In the genomic region with DNA sequence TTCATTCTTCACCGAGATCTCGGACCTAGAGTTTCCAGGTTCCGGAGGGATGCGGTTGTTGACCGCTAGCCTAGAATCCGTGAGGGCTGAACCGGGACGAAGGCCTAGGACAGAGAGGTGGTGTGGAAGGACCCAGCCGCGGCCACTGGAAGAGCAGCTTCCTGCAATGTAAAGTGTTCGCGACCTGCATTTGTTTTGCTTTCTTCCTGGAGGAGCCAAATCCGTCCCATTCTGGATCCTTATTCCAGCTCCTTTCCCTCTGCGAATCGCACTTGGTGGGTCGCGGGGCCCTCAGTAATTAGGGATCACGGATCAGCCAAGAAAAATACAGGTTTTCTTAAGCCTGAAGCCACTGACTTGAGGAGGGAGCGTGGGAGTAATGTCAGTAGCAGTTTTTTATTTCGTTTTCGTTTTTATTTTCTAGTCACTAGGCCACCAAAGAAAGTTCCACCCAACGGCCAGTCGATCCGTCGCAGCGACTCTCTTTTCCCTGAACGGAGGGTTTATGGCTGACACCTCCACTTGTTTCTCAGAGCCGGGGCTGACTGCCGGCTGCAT, we compare ENCODE assay signal across 8 cellular contexts. TPM values are rescaled to one million over a fixed set of nuclear protein-coding genes. Genes with fewer than 3 reads are reported as not detected.
DNase-seq lines count a peak whose midpoint lies in the region; ATAC-seq and TF ChIP-seq lines count a peak whose summit lies in the region.

No MANE protein-coding gene starts in this region.

- dilution Hi-C loops in mammary epithelial cell (cut with HindIII; ENCODE audit: low sequenced_read_pairs): no loop called here

- peaks cover 22 to 58% (median 56%) of the 10 kb centered on the region in 4 donors for H3K4me1 Mint-ChIP-seq in naive thymus-derived CD8-positive, alpha-beta T cell

- no peak for TF ChIP-seq POLR2A in body of pancreas (IDR thresholded peaks at IDR 0.05)

- peaks cover 3 to 12% (median 7%) of the 10 kb centered on the region in 3 donors for H3K36me3 Mint-ChIP-seq in naive thymus-derived CD8-positive, alpha-beta T cell

- H3K27me3 Mint-ChIP-seq in naive thymus-derived CD8-positive, alpha-beta T cell: no peaks in the 10 kb centered on the region

- H3K9me3 Mint-ChIP-seq in naive thymus-derived CD8-positive, alpha-beta T cell: peaks cover 0 to 3% (median 0%) of the 10 kb centered on the region in 9 donors

- peak overlapping the region; percentile 71 for H3K4me2 ChIP-seq in mammary epithelial cell (ENCODE audit: insufficient read depth, low read depth, low read length)

- DNase-seq in GM12864 (ENCODE audit: low read depth): no peak
- no peak for DNase-seq in mammary epithelial cell
- no peak for DNase-seq in naive thymus-derived CD8-positive, alpha-beta T cell
- no peak for DNase-seq in GM03348 (ENCODE audit: low spot score)
- DNase-seq in NOMO-1 treated with DMSO at 0.1 percent for 48 hours (lab: John Stamatoyannopoulos, UW; ENCODE audit: unreplicated experiment): no peak
- no peak for DNase-seq in body of pancreas

- in situ Hi-C loops in mammary epithelial cell (cut with MboI; ENCODE audit: low sequenced_read_pairs in 2 of 2): no loop called here

- CTCF ChIA-PET in mammary epithelial cell (lab: Charles Lee; ENCODE audit: low non-redundant PET): no interaction called here

- peak overlapping the region; percentile 97 to 100 (median 100) for H3K27ac Mint-ChIP-seq in naive thymus-derived CD8-positive, alpha-beta T cell

- H3K27ac ChIP-seq in mammary epithelial cell (ENCODE audit: insufficient read depth, low read depth, low read length): no peak overlapping the region
- peak overlapping the region in 2 of 4 donors; percentile 71 to 87 for H3K27ac ChIP-seq in body of pancreas

- BruUV-seq in mammary epithelial cell (replicated peaks; lab: Mats Ljungman, UMichigan): no TSS peak

- peak overlapping the region; percentile 87 to 100 (median 100) for H3K4me3 Mint-ChIP-seq in naive thymus-derived CD8-positive, alpha-beta T cell

- ATAC-seq in GM21390 (IDR thresholded peaks at IDR 0.05; ENCODE audit: unreplicated experiment) (peak; percentile 32), HG03571 (IDR thresholded peaks at IDR 0.05; ENCODE audit: unreplicated experiment) (peak; percentile 21), body of pancreas (no peak)
- ATAC-seq in naive thymus-derived CD8-positive, alpha-beta T cell: no peak

- no peak overlapping the region for H3K9ac ChIP-seq in mammary epithelial cell (ENCODE audit: insufficient read depth, low read length)

- H3K27me3 ChIP-seq in mammary epithelial cell (ENCODE audit: insufficient read depth, low read length) (no peaks in the 10 kb centered on the region), body of pancreas (peaks cover 5 to 33% of the 10 kb centered on the region in 2 donors)

- WGBS in mammary epithelial cell (ENCODE audit: low coverage, missing lambda C conversion rate): 88% methylated on average over 20 of the region's 29 CpGs
- 22 to 26% methylated on average over 27 to 29 of the region's 29 CpGs for WGBS in body of pancreas, 2 donors

- no peaks in the 10 kb centered on the region for H3K79me2 ChIP-seq in mammary epithelial cell (ENCODE audit: insufficient read depth, low read length)

- intact Hi-C loops in mammary epithelial cell (cut with micrococcal nuclease): no loop called here
- intact Hi-C loops in body of pancreas (cut with DNase I): loop anchor here (10.0 kb wide), 1 partner anchor 47 kb away; no protein-coding TSS in a partner anchor

- H4K20me1 ChIP-seq in mammary epithelial cell (ENCODE audit: insufficient read depth, low read length): no peaks in the 10 kb centered on the region

- peak overlapping the region; percentile 89 for H2AFZ ChIP-seq in mammary epithelial cell (ENCODE audit: low read depth, low read length)

- H3K36me3 ChIP-seq in mammary epithelial cell (ENCODE audit: insufficient read depth, low read length) (no peaks in the 10 kb centered on the region), body of pancreas (replicated peaks in 1 of 2; ENCODE audit: insufficient read depth in 1 of 2, low read depth in 2 of 2) (no peaks in the 10 kb centered on the region)

- H3K4me3 ChIP-seq in GM12864 (ENCODE audit: low read depth, low read length) (peak overlapping the region; percentile 69), mammary epithelial cell (replicated peaks in 1 of 3; ENCODE audit: insufficient read depth in 1 of 3, low read depth in 2 of 3, low read length in 3 of 3) (no peak overlapping the region), body of pancreas (no peak overlapping the region)

- peaks cover 25% of the 10 kb centered on the region for H3K9me3 ChIP-seq in mammary epithelial cell (replicated peaks; ENCODE audit: insufficient read depth, low read length)
- peaks cover 0 to 4% (median 0%) of the 10 kb centered on the region in 3 donors for H3K9me3 ChIP-seq in body of pancreas

- POLR2A ChIA-PET in naive thymus-derived CD8-positive, alpha-beta T cell (lab: Charles Lee): interaction anchor here (1.1 to 12.6 kb wide), 21 partner anchors 9 to 1197 kb away, joined by 3 to 775 read pairs (median 12); a partner anchor contains a TSS

- no peaks in the 10 kb centered on the region for H3K4me1 ChIP-seq in mammary epithelial cell (ENCODE audit: insufficient read depth, low read length)
- H3K4me1 ChIP-seq in body of pancreas: peaks cover 15% of the 10 kb centered on the region

- TF ChIP-seq CTCF in GM12864 (IDR thresholded peaks at IDR 0.05; ENCODE audit: low read depth, low read length, missing control alignments) (no peak), mammary epithelial cell (conservative IDR thresholded peaks at IDR 0.05 in 1 of 2, IDR thresholded peaks at IDR 0.05 in 1 of 2; ENCODE audit: extremely low read depth in 1 of 2, insufficient read depth in 1 of 2, low read depth in 1 of 2, low read length in 2 of 2) (no peak), body of pancreas (IDR thresholded peaks at IDR 0.05) (no peak)

RNA-seq across cellular contexts. Expression of a gene that starts 48.6 kb away (rescaled TPM):
- 1 to 10 TPM; 2.2 TPM for total RNA-seq in mammary epithelial cell
- 0.07 TPM for polyA plus RNA-seq in mammary epithelial cell
- not detected for polyA minus RNA-seq in mammary epithelial cell
- total RNA-seq in naive thymus-derived CD8-positive, alpha-beta T cell: 10 to 100 TPM; 65.9 to 72.7 TPM
- polyA plus RNA-seq in naive thymus-derived CD8-positive, alpha-beta T cell: 10 to 100 TPM; 51.5 to 69.8 (median 54.8) TPM
- total RNA-seq in body of pancreas: 1 to 10 TPM in 1 of 2 donors, under 1 TPM in 1; 0.99 to 1.3 TPM

Comparison
In these comparisons a context has a peak if more than half of its experiments do, and no peak if none do; other contexts are left out.
1. ATAC-seq: peak in GM21390 (single experiment) and HG03571 (single experiment); none in naive thymus-derived CD8-positive, alpha-beta T cell (0 of 2) and body of pancreas (single experiment).
2. RNA of a gene that starts 48.6 kb away (total RNA-seq): 65.9 to 72.7 TPM in naive thymus-derived CD8-positive, alpha-beta T cell; 2.2 TPM in mammary epithelial cell and 0.99 to 1.3 TPM in body of pancreas; every median in the first group is over 10 times any median in the second.